Comparison of ENCODE assay signal across 24 cellular contexts in genomic region chr11:44629732-44630345, GRCh38.
DNase-seq lines count a peak whose midpoint lies in the region; ATAC-seq and TF ChIP-seq lines count a peak whose summit lies in the region.
"Had no signal": no experiment of that assay in that cellular context is flagged by ENCODE, and none has a peak within 500 bp of the region (broad histone marks: within the 10 kb centered on the region; RNA-seq: fewer than 3 reads in every experiment).

No MANE protein-coding gene starts in this region.

- peak; percentile 5 for DNase-seq in activated naive CD4-positive, alpha-beta T cell treated with anti-CD3 and anti-CD28 coated beads, Interleukin-2, amount 50 U/mL, for 16 hours
- DNase-seq in activated naive CD4-positive, alpha-beta T cell (lab: John Stamatoyannopoulos, UW), result no peak
- DNase-seq in hippocampal formation (lab: John Stamatoyannopoulos, UW) (peak; percentile 30 to 81), putamen (ENCODE audit: low spot score) (peak; percentile 80), vagina (ENCODE audit: extremely low spot score in 2 of 2) (peak; percentile 11 to 74), DMS153 treated with DMSO at 0.1 percent for 48 hours (lab: John Stamatoyannopoulos, UW; ENCODE audit: unreplicated experiment) (no peak), HPDE6-E6E7 (ENCODE audit: extremely low spot score) (no peak)
- DNase-seq: activated gamma-delta T cell treated with Interleukin-2 at 50 U/mL for 16 hours; activated T-cell treated with anti-CD3 and anti-CD28 coated beads for 4 hours; GDM1; HCEC 1CT; KG1; left cardiac atrium; mammary epithelial cell; MG63; NCI-H1417; NCI-H774; stimulated activated naive CD4-positive, alpha-beta T cell treated with Interleukin-2 at 50 U/mL for 16 hours had no signal

- H3K4me1 ChIP-seq in vagina, result peaks cover 26% of the 10 kb centered on the region
- H3K4me1 ChIP-seq: prostate gland had no signal

- no peak for TF ChIP-seq POLR2A in vagina (IDR thresholded peaks at IDR 0.05)

- no peak overlapping the region for H3K4me3 ChIP-seq in vagina
- H3K4me3 ChIP-seq: A549, heart left ventricle, MG63, prostate gland, SJCRH30, tibial artery had no signal

- H3K27ac ChIP-seq in vagina, result no peak overlapping the region
- H3K27ac ChIP-seq: A549, prostate gland, SJCRH30, tibial artery had no signal

- H3K9me3 ChIP-seq in vagina, result no peaks in the 10 kb centered on the region
- H3K9me3 ChIP-seq: A549, heart left ventricle, MG63, prostate gland, SJCRH30 had no signal

- no peak for TF ChIP-seq CTCF in vagina (IDR thresholded peaks at IDR 0.05)

- no peaks in the 10 kb centered on the region for H3K36me3 ChIP-seq in vagina
- H3K36me3 ChIP-seq: heart left ventricle, MG63, prostate gland, SJCRH30, tibial artery had no signal

- no peak for ATAC-seq in HG03521 (IDR thresholded peaks at IDR 0.05; ENCODE audit: unreplicated experiment)
- ATAC-seq: A549, heart left ventricle, left cardiac atrium had no signal

- intact Hi-C loops in vagina (cut with DNase I), result loop anchor here (10.0 kb wide), 1 partner anchor 95 kb away; the partner anchor contains the start of gene TSPAN18

- no peaks in the 10 kb centered on the region for H3K27me3 ChIP-seq in vagina
- H3K27me3 ChIP-seq: heart left ventricle, MG63, SJCRH30 had no signal

Comparison
In these comparisons a context has a peak if more than half of its experiments do, and no peak if none do; other contexts are left out.
1. DNase-seq: peak in activated naive CD4-positive, alpha-beta T cell treated with anti-CD3 and anti-CD28 coated beads, Interleukin-2, amount 50 U/mL, for 16 hours (single experiment), hippocampal formation (2 of 2), putamen (single experiment) and vagina (2 of 2); none in activated naive CD4-positive, alpha-beta T cell (0 of 4), DMS153 treated with DMSO at 0.1 percent for 48 hours (single experiment) and HPDE6-E6E7 (single experiment).